ENCODE assay signal across 14 cellular contexts in the genomic region with DNA sequence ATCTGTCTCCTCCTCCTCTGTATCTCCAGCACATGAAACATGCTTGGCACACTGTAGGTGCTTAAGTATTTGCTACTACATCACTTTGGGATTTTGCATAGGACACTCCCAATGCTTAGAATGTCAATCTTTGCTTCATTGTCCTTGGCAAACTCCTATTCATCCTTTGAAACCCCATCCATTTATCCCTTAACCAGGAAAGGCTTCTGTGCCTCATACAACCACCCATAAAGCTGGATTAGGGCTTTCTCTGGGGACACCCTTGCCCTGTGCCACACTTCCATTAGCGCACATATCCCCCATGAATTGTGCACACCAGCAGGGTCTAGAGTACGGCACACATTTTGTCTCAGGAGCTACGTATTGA. TPM values are rescaled to one million over a fixed set of nuclear protein-coding genes. Genes with fewer than 3 reads are reported as not detected.
A peak's percentile ranks its signal among the peaks of the same experiment; 100 is the strongest.
DNase-seq lines count a peak whose midpoint lies in the region; ATAC-seq, FAIRE-seq and TF ChIP-seq lines count a peak whose summit lies in the region.
"Had no signal": no experiment of that assay in that cellular context is flagged by ENCODE, and none has a peak within 500 bp of the region (broad histone marks: within the 10 kb centered on the region; RNA-seq: fewer than 3 reads in every experiment).

No MANE protein-coding gene starts in this region.

- intact Hi-C loops in CD4-positive, alpha-beta T cell (cut with DNase I, micrococcal nuclease): no loop called here

- no peak for FAIRE-seq in keratinocyte (lab: Jason Lieb, UNC)
- FAIRE-seq: A204.1, H54 had no signal

- H3K9ac ChIP-seq in keratinocyte (ENCODE audit: control insufficient read depth, extremely low read depth, insufficient read depth, low read length): no peak overlapping the region

- peak overlapping the region in 1 of 3 experiments; percentile 65 for H3K4me3 ChIP-seq in keratinocyte (ENCODE audit: control insufficient read depth in 2 of 3, extremely low read depth in 1 of 3, insufficient read depth in 2 of 3, low read depth in 1 of 3, low read length in 3 of 3)
- peak overlapping the region; percentile 60 for H3K4me3 ChIP-seq in thoracic aorta
- H3K4me3 ChIP-seq: ovary had no signal

- no peaks in the 10 kb centered on the region for H3K9me3 Mint-ChIP-seq in activated CD4-positive, alpha-beta T cell treated with anti-CD3 and anti-CD28 coated beads, Interleukin-2, amount 10 ng/mL, durations not matched to agents 7 days and 5 days
- no peaks in the 10 kb centered on the region for H3K9me3 Mint-ChIP-seq in activated T-helper 17 cell treated with anti-CD3 and anti-CD28 coated beads, Interleukin-2, amount 50 U/mL, for 72 hours
- no peaks in the 10 kb centered on the region for H3K9me3 Mint-ChIP-seq in CD4-positive, alpha-beta T cell

- peaks cover 25% of the 10 kb centered on the region for H3K27me3 ChIP-seq in keratinocyte (ENCODE audit: control insufficient read depth, extremely low read depth, insufficient read depth, low read length)
- no peaks in the 10 kb centered on the region for H3K27me3 ChIP-seq in thoracic aorta (replicated peaks; ENCODE audit: insufficient read depth)
- peaks cover 59% of the 10 kb centered on the region for H3K27me3 ChIP-seq in CD4-positive, alpha-beta T cell (ENCODE audit: control insufficient read depth, insufficient read depth, low read length)
- H3K27me3 ChIP-seq: ovary had no signal

- H3K9me3 ChIP-seq in keratinocyte (ENCODE audit: control insufficient read depth, low read depth, low read length) (no peaks in the 10 kb centered on the region), thoracic aorta (no peaks in the 10 kb centered on the region)
- no peaks in the 10 kb centered on the region for H3K9me3 ChIP-seq in CD4-positive, alpha-beta T cell (ENCODE audit: control insufficient read depth, low read length)

- POLR2A ChIA-PET in activated CD4-positive, alpha-beta T cell treated with anti-CD3 and anti-CD28 coated beads, Interleukin-2, amount 10 ng/mL, durations not matched to agents 7 days and 5 days (lab: Charles Lee): interaction anchor here (0.6 kb wide), 1 partner anchor 96 kb away, joined by 3 read pairs; no protein-coding TSS in a partner anchor
- POLR2A ChIA-PET in CD4-positive, alpha-beta T cell (lab: Charles Lee): no interaction called here

- no peaks in the 10 kb centered on the region for H3K9me1 ChIP-seq in keratinocyte (ENCODE audit: control insufficient read depth, extremely low read depth, insufficient read depth, low read length)

- peaks cover 53% of the 10 kb centered on the region for H3K27me3 Mint-ChIP-seq in activated CD4-positive, alpha-beta T cell treated with anti-CD3 and anti-CD28 coated beads, Interleukin-2, amount 10 ng/mL, durations not matched to agents 7 days and 5 days
- H3K27me3 Mint-ChIP-seq in activated T-helper 17 cell treated with anti-CD3 and anti-CD28 coated beads, Interleukin-2, amount 50 U/mL, for 72 hours: peaks cover 39% of the 10 kb centered on the region
- H3K27me3 Mint-ChIP-seq in CD4-positive, alpha-beta T cell: peaks cover 79% of the 10 kb centered on the region

- no peak for DNase-seq in activated CD4-positive, alpha-beta T cell treated with anti-CD3 and anti-CD28 coated beads, Interleukin-2, amount 10 ng/mL, durations not matched to agents 7 days and 5 days
- DNase-seq in activated CD4-positive, alpha-beta T cell treated with anti-CD3 and anti-CD28 coated beads, Interleukin-2, amount 50 U/mL, for 48 hours: no peak
- DNase-seq in keratinocyte (ENCODE audit: low read depth, low spot score): no peak
- DNase-seq in thoracic aorta (ENCODE audit: low spot score): no peak
- no peak for DNase-seq in CD4-positive, alpha-beta T cell
- no peak for DNase-seq in UCSD-AML1 (lab: John Stamatoyannopoulos, UW; ENCODE audit: unreplicated experiment)
- no peak for DNase-seq in NCI-H2029 treated with DMSO at 0.1 percent for 48 hours (lab: John Stamatoyannopoulos, UW)
- DNase-seq: DMS 273 treated with DMSO at 0.1 percent for 48 hours; ovary; stimulated activated naive B cell treated with anti-CD40 and anti-IgM and Interleukin-4, amounts not matched to agents 10 μg/mL and 1 μg/mL and 100 μg/mL, for 72 hours; T1000 had no signal

- peak overlapping the region; percentile 89 for H3K4me2 ChIP-seq in keratinocyte (ENCODE audit: control insufficient read depth, extremely low read depth, insufficient read depth, low read depth, low read length)

- peaks cover 2% of the 10 kb centered on the region for H3K36me3 Mint-ChIP-seq in activated CD4-positive, alpha-beta T cell treated with anti-CD3 and anti-CD28 coated beads, Interleukin-2, amount 10 ng/mL, durations not matched to agents 7 days and 5 days (ENCODE audit: low read depth)
- no peaks in the 10 kb centered on the region for H3K36me3 Mint-ChIP-seq in activated T-helper 17 cell treated with anti-CD3 and anti-CD28 coated beads, Interleukin-2, amount 50 U/mL, for 72 hours (ENCODE audit: low read depth)
- no peaks in the 10 kb centered on the region for H3K36me3 Mint-ChIP-seq in CD4-positive, alpha-beta T cell (ENCODE audit: low read depth)

- H4K20me1 ChIP-seq in keratinocyte (ENCODE audit: control insufficient read depth, extremely low read depth, insufficient read depth, low read length): no peaks in the 10 kb centered on the region

- H3K79me2 ChIP-seq in keratinocyte (ENCODE audit: control insufficient read depth, insufficient read depth, low read length): no peaks in the 10 kb centered on the region

- peaks cover 36% of the 10 kb centered on the region for H3K4me1 Mint-ChIP-seq in activated CD4-positive, alpha-beta T cell treated with anti-CD3 and anti-CD28 coated beads, Interleukin-2, amount 10 ng/mL, durations not matched to agents 7 days and 5 days
- peaks cover 18% of the 10 kb centered on the region for H3K4me1 Mint-ChIP-seq in activated T-helper 17 cell treated with anti-CD3 and anti-CD28 coated beads, Interleukin-2, amount 50 U/mL, for 72 hours
- H3K4me1 Mint-ChIP-seq in CD4-positive, alpha-beta T cell (ENCODE audit: low read depth): peaks cover 18% of the 10 kb centered on the region

- ATAC-seq in activated T-helper 17 cell treated with anti-CD3 and anti-CD28 coated beads, Interleukin-2, amount 50 U/mL, for 72 hours (replicated peaks): no peak
- no peak for ATAC-seq in thoracic aorta (ENCODE audit: insufficient number of reproducible peaks, low FRiP score, low read depth)
- no peak for ATAC-seq in CD4-positive, alpha-beta T cell (ENCODE audit: poor library complexity)

- peaks cover 16% of the 10 kb centered on the region for H3K4me1 ChIP-seq in keratinocyte (ENCODE audit: control insufficient read depth, extremely low read depth, insufficient read depth, low read length)
- peaks cover 0 to 6% of the 10 kb centered on the region in 2 donors for H3K4me1 ChIP-seq in thoracic aorta (ENCODE audit: control insufficient read depth in 1 of 2, low read depth in 2 of 2)

- H3K36me3 ChIP-seq in keratinocyte (ENCODE audit: control insufficient read depth in 2 of 2, extremely low read depth in 1 of 2, insufficient read depth in 2 of 2, low read length in 2 of 2) (no peaks in the 10 kb centered on the region), thoracic aorta (no peaks in the 10 kb centered on the region)
- H3K36me3 ChIP-seq: ovary had no signal

- peak overlapping the region; percentile 70 for H3K27ac Mint-ChIP-seq in activated CD4-positive, alpha-beta T cell treated with anti-CD3 and anti-CD28 coated beads, Interleukin-2, amount 10 ng/mL, durations not matched to agents 7 days and 5 days
- H3K27ac Mint-ChIP-seq in activated T-helper 17 cell treated with anti-CD3 and anti-CD28 coated beads, Interleukin-2, amount 50 U/mL, for 72 hours: peak overlapping the region; percentile 8
- H3K27ac Mint-ChIP-seq in CD4-positive, alpha-beta T cell: no peak overlapping the region
- H3K27ac Mint-ChIP-seq: stimulated activated naive B cell treated with anti-CD40 and anti-IgM and Interleukin-4, amounts not matched to agents 10 μg/mL and 1 μg/mL and 100 μg/mL, for 72 hours had no signal

- TF ChIP-seq CTCF in keratinocyte (optimal IDR thresholded peaks at IDR 0.05 in 1 of 3, IDR thresholded peaks at IDR 0.05 in 1 of 3, conservative IDR thresholded peaks at IDR 0.05 in 1 of 3; ENCODE audit: extremely low read depth in 1 of 3, insufficient read depth in 2 of 3, low read length in 3 of 3): no peak
- no peak for TF ChIP-seq CTCF in thoracic aorta (IDR thresholded peaks at IDR 0.05)
- TF ChIP-seq CTCF in CD4-positive, alpha-beta T cell (IDR thresholded peaks at IDR 0.05): no peak

- H3K27ac ChIP-seq in keratinocyte (ENCODE audit: control insufficient read depth, insufficient read depth, low read length): no peak overlapping the region
- peak overlapping the region in 1 of 2 donors; percentile 55 for H3K27ac ChIP-seq in thoracic aorta
- no peak overlapping the region for H3K27ac ChIP-seq in CD4-positive, alpha-beta T cell (ENCODE audit: low read depth, low read length)
- H3K27ac ChIP-seq: ovary had no signal

- CTCF ChIA-PET in activated CD4-positive, alpha-beta T cell treated with anti-CD3 and anti-CD28 coated beads, Interleukin-2, amount 10 ng/mL, durations not matched to agents 7 days and 5 days (lab: Charles Lee): interaction anchor here (0.6 to 2.4 kb wide), 2 partner anchors 14 to 29 kb away, joined by 3 to 7 read pairs; no protein-coding TSS in a partner anchor
- CTCF ChIA-PET in CD4-positive, alpha-beta T cell (lab: Charles Lee): interaction anchor here (1.2 kb wide), 1 partner anchor 11 kb away, joined by 3 read pairs; no protein-coding TSS in a partner anchor

- H2AFZ ChIP-seq in keratinocyte (ENCODE audit: control insufficient read depth, low read length): no peak overlapping the region

- dilution Hi-C loops in keratinocyte (cut with MboI; ENCODE audit: extremely low pct_ligation_motif_present, low sequenced_read_pairs): no loop called here

- no peak overlapping the region for H3K4me3 Mint-ChIP-seq in activated CD4-positive, alpha-beta T cell treated with anti-CD3 and anti-CD28 coated beads, Interleukin-2, amount 10 ng/mL, durations not matched to agents 7 days and 5 days
- peak overlapping the region; percentile 60 for H3K4me3 Mint-ChIP-seq in activated T-helper 17 cell treated with anti-CD3 and anti-CD28 coated beads, Interleukin-2, amount 50 U/mL, for 72 hours
- H3K4me3 Mint-ChIP-seq in CD4-positive, alpha-beta T cell: no peak overlapping the region

RNA-seq across cellular contexts. Expression of a gene that starts 5.8 kb away (rescaled TPM):
- total RNA-seq in activated CD4-positive, alpha-beta T cell treated with anti-CD3 and anti-CD28 coated beads, Interleukin-2, amount 10 ng/mL, durations not matched to agents 7 days and 5 days: 1 to 10 TPM; 3.2 to 5.5 TPM
- total RNA-seq in activated T-helper 17 cell treated with anti-CD3 and anti-CD28 coated beads, Interleukin-2, amount 50 U/mL, for 72 hours: 1 to 10 TPM; 1.4 to 2.1 TPM
- 20.1 to 37.3 TPM (median 26.0 TPM) in 3 replicates for polyA plus RNA-seq in keratinocyte
- 273 TPM for polyA plus RNA-seq in keratinocyte (2011; ENCODE audit: low read depth)
- 16.9 and 29.1 TPM in 2 replicates for polyA plus RNA-seq in keratinocyte (2011; cell fraction: cytosol; rRNA removed)
- polyA plus RNA-seq in keratinocyte (2011; cell fraction: nucleus; rRNA removed): 128 and 147 TPM in 2 replicates
- 33.8 and 363 TPM in 2 replicates for polyA plus RNA-seq in keratinocyte (2012; ENCODE audit: low replicate concordance)
- 23.5 to 49.5 TPM (median 38.9 TPM) in 3 replicates for polyA minus RNA-seq in keratinocyte
- 27.6 TPM for polyA minus RNA-seq in keratinocyte (2011; cell fraction: cytosol; rRNA and poly(A)+ RNA removed)
- 25.4 and 32.1 TPM in 2 replicates for polyA minus RNA-seq in keratinocyte (2011; cell fraction: nucleus; rRNA and poly(A)+ RNA removed)
- 10 to 100 TPM in 1 of 2 donors, 1 to 10 TPM in 1; 5.4 to 16.3 TPM for total RNA-seq in thoracic aorta
- 1 to 10 TPM; 2.0 to 2.2 TPM for total RNA-seq in CD4-positive, alpha-beta T cell

RNA-seq across cellular contexts. Expression of a gene that starts 6.9 kb away (rescaled TPM):
- total RNA-seq in activated CD4-positive, alpha-beta T cell treated with anti-CD3 and anti-CD28 coated beads, Interleukin-2, amount 10 ng/mL, durations not matched to agents 7 days and 5 days: 10 to 100 TPM; 15.0 to 15.6 TPM
- 10 to 100 TPM; 20.4 to 25.0 TPM for total RNA-seq in activated T-helper 17 cell treated with anti-CD3 and anti-CD28 coated beads, Interleukin-2, amount 50 U/mL, for 72 hours
- polyA plus RNA-seq in keratinocyte: 10.6 to 16.3 TPM (median 11.9 TPM) in 3 replicates
- polyA plus RNA-seq in keratinocyte (2011; ENCODE audit: low read depth): 24.6 TPM
- 9.4 and 10.7 TPM in 2 replicates for polyA plus RNA-seq in keratinocyte (2011; cell fraction: cytosol; rRNA removed)
- polyA plus RNA-seq in keratinocyte (2011; cell fraction: nucleus; rRNA removed): 28.4 and 30.3 TPM in 2 replicates
- 10.6 and 59.3 TPM in 2 replicates for polyA plus RNA-seq in keratinocyte (2012; ENCODE audit: low replicate concordance)
- polyA minus RNA-seq in keratinocyte: 13.5 to 28.4 TPM (median 17.9 TPM) in 3 replicates
- polyA minus RNA-seq in keratinocyte (2011; cell fraction: cytosol; rRNA and poly(A)+ RNA removed): 12.1 TPM
- 20.5 and 21.5 TPM in 2 replicates for polyA minus RNA-seq in keratinocyte (2011; cell fraction: nucleus; rRNA and poly(A)+ RNA removed)
- 10 to 100 TPM; 22.2 to 23.6 TPM for total RNA-seq in thoracic aorta
- total RNA-seq in CD4-positive, alpha-beta T cell: 1 to 10 TPM; 7.4 to 8.8 TPM

RNA-seq across cellular contexts. Expression of a gene that starts 31.8 kb away (rescaled TPM):
- total RNA-seq in activated CD4-positive, alpha-beta T cell treated with anti-CD3 and anti-CD28 coated beads, Interleukin-2, amount 10 ng/mL, durations not matched to agents 7 days and 5 days: under 1 TPM; 0.19 to 0.52 TPM
- under 1 TPM; 0.13 to 0.69 TPM for total RNA-seq in activated T-helper 17 cell treated with anti-CD3 and anti-CD28 coated beads, Interleukin-2, amount 50 U/mL, for 72 hours
- 0.04 to 0.09 TPM in 2 of 3 replicates, not detected in the other for polyA plus RNA-seq in keratinocyte
- polyA plus RNA-seq in keratinocyte (2011; ENCODE audit: low read depth): not detected
- 0.04 and 0.06 TPM in 2 replicates for polyA plus RNA-seq in keratinocyte (2011; cell fraction: cytosol; rRNA removed)
- polyA plus RNA-seq in keratinocyte (2011; cell fraction: nucleus; rRNA removed): 0.25 and 0.31 TPM in 2 replicates
- 0.66 TPM in 1 of 2 replicates, not detected in the other for polyA plus RNA-seq in keratinocyte (2012; ENCODE audit: low replicate concordance)
- polyA minus RNA-seq in keratinocyte: 0.13 to 0.20 TPM in 2 of 3 replicates, not detected in the other
- not detected for polyA minus RNA-seq in keratinocyte (2011; cell fraction: cytosol; rRNA and poly(A)+ RNA removed)
- polyA minus RNA-seq in keratinocyte (2011; cell fraction: nucleus; rRNA and poly(A)+ RNA removed): 0.78 TPM in 1 of 2 replicates, not detected in the other
- not detected for total RNA-seq in thoracic aorta
- under 1 TPM; 0.38 to 0.47 TPM for total RNA-seq in CD4-positive, alpha-beta T cell

RNA-seq across cellular contexts. Expression of a gene that starts 47.6 kb away (rescaled TPM):
- 100 to 1,000 TPM; 135 to 152 TPM for total RNA-seq in activated CD4-positive, alpha-beta T cell treated with anti-CD3 and anti-CD28 coated beads, Interleukin-2, amount 10 ng/mL, durations not matched to agents 7 days and 5 days
- total RNA-seq in activated T-helper 17 cell treated with anti-CD3 and anti-CD28 coated beads, Interleukin-2, amount 50 U/mL, for 72 hours: 10 to 100 TPM; 74.5 to 94.8 TPM
- 22.9 to 41.2 TPM (median 24.7 TPM) in 3 replicates for polyA plus RNA-seq in keratinocyte
- 15.7 TPM for polyA plus RNA-seq in keratinocyte (2011; ENCODE audit: low read depth)
- 7.6 and 16.9 TPM in 2 replicates for polyA plus RNA-seq in keratinocyte (2011; cell fraction: cytosol; rRNA removed)
- 83.9 and 118 TPM in 2 replicates for polyA plus RNA-seq in keratinocyte (2011; cell fraction: nucleus; rRNA removed)
- 26.9 and 37.2 TPM in 2 replicates for polyA plus RNA-seq in keratinocyte (2012; ENCODE audit: low replicate concordance)
- polyA minus RNA-seq in keratinocyte: 11.8 to 24.6 TPM (median 18.4 TPM) in 3 replicates
- polyA minus RNA-seq in keratinocyte (2011; cell fraction: cytosol; rRNA and poly(A)+ RNA removed): 23.6 TPM
- 25.2 and 35.6 TPM in 2 replicates for polyA minus RNA-seq in keratinocyte (2011; cell fraction: nucleus; rRNA and poly(A)+ RNA removed)
- 100 to 1,000 TPM; 194 to 250 TPM for total RNA-seq in thoracic aorta
- total RNA-seq in CD4-positive, alpha-beta T cell: 100 to 1,000 TPM; 123 to 136 TPM
